Comparison of ENCODE assay signal across 1 cellular context in the genomic region with DNA sequence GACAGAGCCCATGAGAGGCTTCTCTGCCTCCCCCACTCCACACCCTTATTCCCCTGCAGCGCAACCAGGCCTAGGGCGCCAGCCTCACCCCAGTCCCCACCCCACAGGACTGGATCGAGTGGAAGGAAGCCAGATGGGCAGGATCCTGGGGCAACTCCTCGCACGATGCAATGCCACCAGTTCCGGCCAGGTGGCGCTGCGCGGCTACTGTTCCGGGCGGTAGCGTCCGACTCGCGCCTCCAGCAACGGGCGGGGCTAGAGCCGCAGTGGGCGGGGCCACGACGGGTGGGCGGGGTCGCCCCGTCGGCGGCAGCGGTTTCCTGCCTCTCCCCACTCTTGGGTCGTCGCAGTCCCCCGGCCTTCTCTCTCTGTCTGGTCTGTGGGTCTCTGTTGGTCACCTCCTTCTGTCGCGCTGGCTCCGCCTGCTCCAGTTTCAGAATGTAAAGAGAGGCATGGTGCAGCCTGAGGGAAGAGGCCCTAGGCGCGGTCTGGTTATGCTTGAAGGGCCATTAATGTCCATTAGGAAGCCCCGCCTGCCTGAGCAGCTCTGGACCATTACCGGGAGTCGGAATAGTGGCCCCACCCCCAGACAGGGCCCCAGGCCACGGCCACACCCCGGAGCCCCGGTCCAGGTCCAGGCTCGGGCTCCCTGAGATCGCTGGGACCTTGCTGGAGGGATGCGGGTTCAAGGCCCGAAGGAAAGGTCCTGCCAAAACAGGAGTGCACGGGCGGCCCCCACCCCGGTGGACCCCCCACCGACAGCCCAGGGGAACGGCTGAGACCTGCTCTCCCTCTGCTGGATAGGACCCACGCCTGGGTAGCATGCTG.
TF ChIP-seq lines count a peak whose summit lies in the region.

No MANE protein-coding gene starts in this region.

TF ChIP-seq in K562, 482 proteins besides CTCF, POLR2A, EP300 and RAD21 (continued from another document and continues in another):
- no peak for TF ChIP-seq ZNF75A (CRISPR knock-in tag; IDR thresholded peaks at IDR 0.05)
- TF ChIP-seq FOSL1 (tag; conservative IDR thresholded peaks at IDR 0.05) = no peak
- TF ChIP-seq ZNF274 (IDR thresholded peaks at IDR 0.05; ENCODE audit: borderline replicate concordance, low read depth, low read length) = no peak
- no peak for TF ChIP-seq ZBTB1 (CRISPR knock-in tag; IDR thresholded peaks at IDR 0.05; ENCODE audit: borderline replicate concordance, low read depth)
- no peak for TF ChIP-seq RBM17 (IDR thresholded peaks at IDR 0.05; ENCODE audit: borderline replicate concordance, low read depth, low read length)
- no peak for TF ChIP-seq ZNF512 (tag; IDR thresholded peaks at IDR 0.05)
- TF ChIP-seq ESRRB (CRISPR knock-in tag; IDR thresholded peaks at IDR 0.05; ENCODE audit: borderline replicate concordance) = no peak
- no peak for TF ChIP-seq KHSRP (IDR thresholded peaks at IDR 0.05)
- TF ChIP-seq ZNF431 (CRISPR knock-in tag; IDR thresholded peaks at IDR 0.05) = no peak
- TF ChIP-seq TFAM (CRISPR knock-in tag; conservative IDR thresholded peaks at IDR 0.05) = no peak
- TF ChIP-seq U2AF1 (optimal IDR thresholded peaks at IDR 0.05; ENCODE audit: low read depth, low read length) = no peak
- TF ChIP-seq, protein P1, sequence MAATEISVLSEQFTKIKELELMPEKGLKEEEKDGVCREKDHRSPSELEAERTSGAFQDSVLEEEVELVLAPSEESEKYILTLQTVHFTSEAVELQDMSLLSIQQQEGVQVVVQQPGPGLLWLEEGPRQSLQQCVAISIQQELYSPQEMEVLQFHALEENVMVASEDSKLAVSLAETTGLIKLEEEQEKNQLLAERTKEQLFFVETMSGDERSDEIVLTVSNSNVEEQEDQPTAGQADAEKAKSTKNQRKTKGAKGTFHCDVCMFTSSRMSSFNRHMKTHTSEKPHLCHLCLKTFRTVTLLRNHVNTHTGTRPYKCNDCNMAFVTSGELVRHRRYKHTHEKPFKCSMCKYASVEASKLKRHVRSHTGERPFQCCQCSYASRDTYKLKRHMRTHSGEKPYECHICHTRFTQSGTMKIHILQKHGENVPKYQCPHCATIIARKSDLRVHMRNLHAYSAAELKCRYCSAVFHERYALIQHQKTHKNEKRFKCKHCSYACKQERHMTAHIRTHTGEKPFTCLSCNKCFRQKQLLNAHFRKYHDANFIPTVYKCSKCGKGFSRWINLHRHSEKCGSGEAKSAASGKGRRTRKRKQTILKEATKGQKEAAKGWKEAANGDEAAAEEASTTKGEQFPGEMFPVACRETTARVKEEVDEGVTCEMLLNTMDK (IDR thresholded peaks at IDR 0.05; ENCODE audit: borderline replicate concordance, insufficient read depth, low read depth, low read length, poor library complexity, severe bottlenecking) = peak; percentile 16
- TF ChIP-seq SMARCA4 (IDR thresholded peaks at IDR 0.05) = no peak
- 0 out of 2 replicates have a peak, but pooled peaks have one; percentile 43 for TF ChIP-seq SUPT5H (IDR thresholded peaks at IDR 0.05)
- TF ChIP-seq CBX1 (IDR thresholded peaks at IDR 0.05; ENCODE audit: low read depth) = no peak
- TF ChIP-seq ZNF175 (CRISPR knock-in tag; IDR thresholded peaks at IDR 0.05; ENCODE audit: low read depth) = no peak
- TF ChIP-seq MAFG (tag; conservative IDR thresholded peaks at IDR 0.05) = no peak
- no peak for TF ChIP-seq RBM15 (IDR thresholded peaks at IDR 0.05; ENCODE audit: insufficient read depth, low read length)
- TF ChIP-seq NKRF (IDR thresholded peaks at IDR 0.05; ENCODE audit: borderline replicate concordance) = no peak
- no peak for TF ChIP-seq ZNF232 (CRISPR knock-in tag; IDR thresholded peaks at IDR 0.05)
- TF ChIP-seq ZNF280B (CRISPR knock-in tag; IDR thresholded peaks at IDR 0.05) = no peak
- TF ChIP-seq MCM2 (IDR thresholded peaks at IDR 0.05; ENCODE audit: low read depth) = no peak
- no peak for TF ChIP-seq KAT2B (IDR thresholded peaks at IDR 0.05; ENCODE audit: low read depth, low read length)
- TF ChIP-seq ZNF699 (CRISPR knock-in tag; IDR thresholded peaks at IDR 0.05; ENCODE audit: insufficient replicate concordance) = no peak
- TF ChIP-seq, protein P2, sequence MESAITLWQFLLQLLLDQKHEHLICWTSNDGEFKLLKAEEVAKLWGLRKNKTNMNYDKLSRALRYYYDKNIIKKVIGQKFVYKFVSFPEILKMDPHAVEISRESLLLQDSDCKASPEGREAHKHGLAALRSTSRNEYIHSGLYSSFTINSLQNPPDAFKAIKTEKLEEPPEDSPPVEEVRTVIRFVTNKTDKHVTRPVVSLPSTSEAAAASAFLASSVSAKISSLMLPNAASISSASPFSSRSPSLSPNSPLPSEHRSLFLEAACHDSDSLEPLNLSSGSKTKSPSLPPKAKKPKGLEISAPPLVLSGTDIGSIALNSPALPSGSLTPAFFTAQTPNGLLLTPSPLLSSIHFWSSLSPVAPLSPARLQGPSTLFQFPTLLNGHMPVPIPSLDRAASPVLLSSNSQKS (CRISPR knock-in tag; IDR thresholded peaks at IDR 0.05) = no peak
- TF ChIP-seq YBX1 (IDR thresholded peaks at IDR 0.05) = no peak
- TF ChIP-seq, protein P3, sequence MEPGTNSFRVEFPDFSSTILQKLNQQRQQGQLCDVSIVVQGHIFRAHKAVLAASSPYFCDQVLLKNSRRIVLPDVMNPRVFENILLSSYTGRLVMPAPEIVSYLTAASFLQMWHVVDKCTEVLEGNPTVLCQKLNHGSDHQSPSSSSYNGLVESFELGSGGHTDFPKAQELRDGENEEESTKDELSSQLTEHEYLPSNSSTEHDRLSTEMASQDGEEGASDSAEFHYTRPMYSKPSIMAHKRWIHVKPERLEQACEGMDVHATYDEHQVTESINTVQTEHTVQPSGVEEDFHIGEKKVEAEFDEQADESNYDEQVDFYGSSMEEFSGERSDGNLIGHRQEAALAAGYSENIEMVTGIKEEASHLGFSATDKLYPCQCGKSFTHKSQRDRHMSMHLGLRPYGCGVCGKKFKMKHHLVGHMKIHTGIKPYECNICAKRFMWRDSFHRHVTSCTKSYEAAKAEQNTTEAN (CRISPR knock-in tag; IDR thresholded peaks at IDR 0.05) = 0 out of 2 replicates have a peak, but pooled peaks have one; percentile 33
- TF ChIP-seq THRA (IDR thresholded peaks at IDR 0.05) = no peak
- no peak for TF ChIP-seq ZSCAN29 (IDR thresholded peaks at IDR 0.05)
- peak; percentile 68; the same call in 1 of the 2 replicates for TF ChIP-seq MAX (CRISPR knock-in tag; IDR thresholded peaks at IDR 0.05)
- TF ChIP-seq BRCA1 (IDR thresholded peaks at IDR 0.05) = no peak
- TF ChIP-seq BRCA1 (CRISPR knock-in tag; IDR thresholded peaks at IDR 0.05) = no peak
- 0 out of 2 replicates have a peak, but pooled peaks have one; percentile 20 for TF ChIP-seq FOXK1 (CRISPR knock-in tag; IDR thresholded peaks at IDR 0.05; ENCODE audit: borderline replicate concordance)
- TF ChIP-seq, protein P4, sequence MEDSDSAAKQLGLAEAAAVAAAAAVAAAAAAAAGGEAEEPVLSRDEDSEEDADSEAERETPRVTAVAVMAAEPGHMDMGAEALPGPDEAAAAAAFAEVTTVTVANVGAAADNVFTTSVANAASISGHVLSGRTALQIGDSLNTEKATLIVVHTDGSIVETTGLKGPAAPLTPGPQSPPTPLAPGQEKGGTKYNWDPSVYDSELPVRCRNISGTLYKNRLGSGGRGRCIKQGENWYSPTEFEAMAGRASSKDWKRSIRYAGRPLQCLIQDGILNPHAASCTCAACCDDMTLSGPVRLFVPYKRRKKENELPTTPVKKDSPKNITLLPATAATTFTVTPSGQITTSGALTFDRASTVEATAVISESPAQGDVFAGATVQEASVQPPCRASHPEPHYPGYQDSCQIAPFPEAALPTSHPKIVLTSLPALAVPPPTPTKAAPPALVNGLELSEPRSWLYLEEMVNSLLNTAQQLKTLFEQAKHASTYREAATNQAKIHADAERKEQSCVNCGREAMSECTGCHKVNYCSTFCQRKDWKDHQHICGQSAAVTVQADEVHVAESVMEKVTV (CRISPR knock-in tag; IDR thresholded peaks at IDR 0.05) = peak; percentile 61; the same call in 1 of the 2 replicates
- no peak for TF ChIP-seq MECOM (CRISPR knock-in tag; IDR thresholded peaks at IDR 0.05)
- no peak for TF ChIP-seq NFIX (CRISPR knock-in tag; IDR thresholded peaks at IDR 0.05; ENCODE audit: low read depth)
- TF ChIP-seq CBX3 (IDR thresholded peaks at IDR 0.05; ENCODE audit: borderline replicate concordance in 1 of 2, low read length in 2 of 2) = no peak
- TF ChIP-seq ZBED1 (IDR thresholded peaks at IDR 0.05) = no peak
- TF ChIP-seq ZZZ3 (IDR thresholded peaks at IDR 0.05) = no peak
- no peak for TF ChIP-seq RBM14 (IDR thresholded peaks at IDR 0.05; ENCODE audit: borderline replicate concordance, insufficient read depth, low read depth, low read length)
- TF ChIP-seq TRIM25 (IDR thresholded peaks at IDR 0.05; ENCODE audit: borderline replicate concordance) = no peak
- TF ChIP-seq ZC3H4 (CRISPR knock-in tag; IDR thresholded peaks at IDR 0.05; ENCODE audit: borderline replicate concordance) = no peak
- TF ChIP-seq SP2 (IDR thresholded peaks at IDR 0.05; ENCODE audit: extremely low read depth, low read depth, low read length, poor library complexity, severe bottlenecking) = no peak
- TF ChIP-seq NFIC (IDR thresholded peaks at IDR 0.05) = 0 out of 2 replicates have a peak, but pooled peaks have one; percentile 36
- TF ChIP-seq POLR2B (IDR thresholded peaks at IDR 0.05; ENCODE audit: low read depth, partially characterized antibody) = no peak
- TF ChIP-seq L3MBTL2 (IDR thresholded peaks at IDR 0.05) = no peak
- no peak for TF ChIP-seq MITF (IDR thresholded peaks at IDR 0.05)
